ENCODE assay signal across 9 cellular contexts in genomic region chr1:6148497-6149241, GRCh38. TPM values are rescaled to one million over a fixed set of nuclear protein-coding genes. Genes with fewer than 3 reads are reported as not detected.
DNase-seq lines count a peak whose midpoint lies in the region; ATAC-seq and TF ChIP-seq lines count a peak whose summit lies in the region.
"Had no signal": no experiment of that assay in that cellular context is flagged by ENCODE, and none has a peak within 500 bp of the region (broad histone marks: within the 10 kb centered on the region; RNA-seq: fewer than 3 reads in every experiment).

No MANE protein-coding gene starts in this region.

- no peak overlapping the region for H2AFZ ChIP-seq in smooth muscle cell (ENCODE audit: low read depth)

- peak overlapping the region; percentile 47 for H3K4me3 Mint-ChIP-seq in activated T-helper 1 cell treated with anti-CD3 and anti-CD28 coated beads, Interleukin-12 subunit alpha, Interleukin-12 subunit beta, Interleukin-2, Interleukin-4 antibody, amounts not matched to agents 30 ng/mL and 10 ng/mL and 1 ng/mL, durations not matched to agents 14 hours and 24 hours and 36 hours
- peak overlapping the region; percentile 78 for H3K4me3 Mint-ChIP-seq in glutamatergic neuron (ENCODE audit: unreplicated experiment)

- H3K79me2 ChIP-seq in smooth muscle cell (ENCODE audit: low read depth), result no peaks in the 10 kb centered on the region

- H3K9me3 Mint-ChIP-seq in activated T-helper 1 cell treated with anti-CD3 and anti-CD28 coated beads, Interleukin-12 subunit alpha, Interleukin-12 subunit beta, Interleukin-2, Interleukin-4 antibody, amounts not matched to agents 30 ng/mL and 10 ng/mL and 1 ng/mL, durations not matched to agents 14 hours and 24 hours and 36 hours, result no peaks in the 10 kb centered on the region
- H3K9me3 Mint-ChIP-seq in glutamatergic neuron (ENCODE audit: unreplicated experiment), result peaks cover 11% of the 10 kb centered on the region

- TF ChIP-seq CTCF in glutamatergic neuron (IDR thresholded peaks at IDR 0.05; ENCODE audit: partially characterized antibody, unreplicated experiment), result no peak
- TF ChIP-seq CTCF in smooth muscle cell (IDR thresholded peaks at IDR 0.05; ENCODE audit: borderline replicate concordance, insufficient read depth, poor library complexity, severe bottlenecking), result no peak

- peak overlapping the region; percentile 44 for H3K4me2 ChIP-seq in smooth muscle cell

- H3K27me3 Mint-ChIP-seq in activated T-helper 1 cell treated with anti-CD3 and anti-CD28 coated beads, Interleukin-12 subunit alpha, Interleukin-12 subunit beta, Interleukin-2, Interleukin-4 antibody, amounts not matched to agents 30 ng/mL and 10 ng/mL and 1 ng/mL, durations not matched to agents 14 hours and 24 hours and 36 hours (ENCODE audit: insufficient read depth), result peaks cover 2% of the 10 kb centered on the region
- peaks cover 11% of the 10 kb centered on the region for H3K27me3 Mint-ChIP-seq in glutamatergic neuron (ENCODE audit: unreplicated experiment)

- no peaks in the 10 kb centered on the region for H3K36me3 Mint-ChIP-seq in activated T-helper 1 cell treated with anti-CD3 and anti-CD28 coated beads, Interleukin-12 subunit alpha, Interleukin-12 subunit beta, Interleukin-2, Interleukin-4 antibody, amounts not matched to agents 30 ng/mL and 10 ng/mL and 1 ng/mL, durations not matched to agents 14 hours and 24 hours and 36 hours (ENCODE audit: low read depth)
- H3K36me3 Mint-ChIP-seq in glutamatergic neuron (ENCODE audit: unreplicated experiment), result no peaks in the 10 kb centered on the region

- peak; percentile 24 for DNase-seq in EL
- peak; percentile 81 for DNase-seq in NCI-H526 treated with DMSO at 0.1 percent for 48 hours (lab: John Stamatoyannopoulos, UW)
- DNase-seq in activated T-helper 1 cell treated with anti-CD3 and anti-CD28 coated beads, Interleukin-12 subunit alpha, Interleukin-12 subunit beta, Interleukin-2, Interleukin-4 antibody, amounts not matched to agents 30 ng/mL and 10 ng/mL and 1 ng/mL, durations not matched to agents 14 hours and 24 hours and 36 hours (ENCODE audit: low spot score), result peak; percentile 51
- DNase-seq in glutamatergic neuron, result peak; percentile 87
- DNase-seq in smooth muscle cell (lab: John Stamatoyannopoulos, UW; ENCODE audit: unreplicated experiment), result no peak
- DNase-seq in NCI-H2107 treated with DMSO at 0.1 percent for 48 hours (lab: John Stamatoyannopoulos, UW; ENCODE audit: unreplicated experiment), result no peak

- H3K27ac Mint-ChIP-seq in activated T-helper 1 cell treated with anti-CD3 and anti-CD28 coated beads, Interleukin-12 subunit alpha, Interleukin-12 subunit beta, Interleukin-2, Interleukin-4 antibody, amounts not matched to agents 30 ng/mL and 10 ng/mL and 1 ng/mL, durations not matched to agents 14 hours and 24 hours and 36 hours, result no peak overlapping the region
- H3K27ac Mint-ChIP-seq in glutamatergic neuron (ENCODE audit: unreplicated experiment), result no peak overlapping the region

- no peak overlapping the region for H3K4me3 ChIP-seq in smooth muscle cell

- ATAC-seq in HG03280 (IDR thresholded peaks at IDR 0.05; ENCODE audit: unreplicated experiment), result no peak
- ATAC-seq in HG03521 (IDR thresholded peaks at IDR 0.05; ENCODE audit: unreplicated experiment), result no peak

- no peaks in the 10 kb centered on the region for H3K36me3 ChIP-seq in smooth muscle cell (ENCODE audit: low read depth)

- no peak overlapping the region for H3K9ac ChIP-seq in smooth muscle cell (ENCODE audit: low read depth)

- H3K27ac ChIP-seq in smooth muscle cell (ENCODE audit: low read depth), result no peak overlapping the region

- no peaks in the 10 kb centered on the region for H3F3A ChIP-seq in smooth muscle cell (ENCODE audit: low read depth)

- peaks cover 25% of the 10 kb centered on the region for H3K27me3 ChIP-seq in smooth muscle cell (ENCODE audit: low read depth)

- H3K9me3 ChIP-seq in smooth muscle cell (replicated peaks; ENCODE audit: low read depth), result no peaks in the 10 kb centered on the region

- no peaks in the 10 kb centered on the region for H4K20me1 ChIP-seq in smooth muscle cell (ENCODE audit: low read depth)

- no peaks in the 10 kb centered on the region for H3K4me1 Mint-ChIP-seq in activated T-helper 1 cell treated with anti-CD3 and anti-CD28 coated beads, Interleukin-12 subunit alpha, Interleukin-12 subunit beta, Interleukin-2, Interleukin-4 antibody, amounts not matched to agents 30 ng/mL and 10 ng/mL and 1 ng/mL, durations not matched to agents 14 hours and 24 hours and 36 hours (ENCODE audit: low read depth)
- H3K4me1 Mint-ChIP-seq in glutamatergic neuron (ENCODE audit: low read depth, unreplicated experiment), result peaks cover 11% of the 10 kb centered on the region

- H3K4me1 ChIP-seq in smooth muscle cell (ENCODE audit: low read depth), result no peaks in the 10 kb centered on the region

- intact Hi-C loops in activated T-helper 1 cell treated with anti-CD3 and anti-CD28 coated beads, Interleukin-12 subunit alpha, Interleukin-12 subunit beta, Interleukin-2, Interleukin-4 antibody, amounts not matched to agents 30 ng/mL and 10 ng/mL and 1 ng/mL, durations not matched to agents 14 hours and 24 hours and 36 hours (cut with micrococcal nuclease), result loop anchor here (1.0 kb wide), 2 partner anchors 21 to 51 kb away; partner anchors contain the start of gene RPL22

- WGBS in smooth muscle cell (ENCODE audit: low lambda C conversion rate), result 5% methylated on average over 34 of the region's 53 CpGs

RNA-seq across cellular contexts. Expression of gene CHD5, which starts 31.5 kb away (rescaled TPM):
- total RNA-seq in activated T-helper 1 cell treated with anti-CD3 and anti-CD28 coated beads, Interleukin-12 subunit alpha, Interleukin-12 subunit beta, Interleukin-2, Interleukin-4 antibody, amounts not matched to agents 30 ng/mL and 10 ng/mL and 1 ng/mL, durations not matched to agents 14 hours and 24 hours and 36 hours, result 0.62 and 0.83 TPM in 2 replicates
- total RNA-seq in glutamatergic neuron (ENCODE audit: unreplicated experiment), result 0.96 TPM
- total RNA-seq in smooth muscle cell, result 0.40 TPM in 2 replicates
- polyA plus RNA-seq in smooth muscle cell, result not detected in 2 replicates
- polyA plus RNA-seq: liver had no signal

RNA-seq across cellular contexts. Expression of gene RPL22, which starts 50.7 kb away (rescaled TPM):
- total RNA-seq in activated T-helper 1 cell treated with anti-CD3 and anti-CD28 coated beads, Interleukin-12 subunit alpha, Interleukin-12 subunit beta, Interleukin-2, Interleukin-4 antibody, amounts not matched to agents 30 ng/mL and 10 ng/mL and 1 ng/mL, durations not matched to agents 14 hours and 24 hours and 36 hours, result 421 and 457 TPM in 2 replicates
- 275 TPM for total RNA-seq in glutamatergic neuron (ENCODE audit: unreplicated experiment)
- total RNA-seq in smooth muscle cell, result 108 and 126 TPM in 2 replicates
- 108 and 117 TPM in 2 replicates for polyA plus RNA-seq in smooth muscle cell

RNA-seq across cellular contexts. Expression of gene RNF207, which starts 57.2 kb away (rescaled TPM):
- total RNA-seq in activated T-helper 1 cell treated with anti-CD3 and anti-CD28 coated beads, Interleukin-12 subunit alpha, Interleukin-12 subunit beta, Interleukin-2, Interleukin-4 antibody, amounts not matched to agents 30 ng/mL and 10 ng/mL and 1 ng/mL, durations not matched to agents 14 hours and 24 hours and 36 hours, result 65.8 and 71.6 TPM in 2 replicates
- total RNA-seq in glutamatergic neuron (ENCODE audit: unreplicated experiment), result 5.6 TPM
- 1.8 and 4.8 TPM in 2 replicates for total RNA-seq in smooth muscle cell
- 2.0 and 4.0 TPM in 2 replicates for polyA plus RNA-seq in smooth muscle cell

Comparison
In these comparisons a context has a peak if more than half of its experiments do, and no peak if none do; other contexts are left out.
1. DNase-seq: peak in EL (single experiment), NCI-H526 treated with DMSO at 0.1 percent for 48 hours (single experiment), activated T-helper 1 cell treated with anti-CD3 and anti-CD28 coated beads, Interleukin-12 subunit alpha, Interleukin-12 subunit beta, Interleukin-2, Interleukin-4 antibody, amounts not matched to agents 30 ng/mL and 10 ng/mL and 1 ng/mL, durations not matched to agents 14 hours and 24 hours and 36 hours (single experiment) and glutamatergic neuron (single experiment); none in smooth muscle cell (single experiment) and NCI-H2107 treated with DMSO at 0.1 percent for 48 hours (single experiment).
2. RNA of gene RNF207, which starts 57.2 kb away (total RNA-seq): 65.8 to 71.6 TPM in activated T-helper 1 cell treated with anti-CD3 and anti-CD28 coated beads, Interleukin-12 subunit alpha, Interleukin-12 subunit beta, Interleukin-2, Interleukin-4 antibody, amounts not matched to agents 30 ng/mL and 10 ng/mL and 1 ng/mL, durations not matched to agents 14 hours and 24 hours and 36 hours; 5.6 TPM in glutamatergic neuron (single experiment) and 1.8 to 4.8 TPM in smooth muscle cell; every median in the first group is over 10 times any median in the second.